ENCODE assay signal across 21 cellular contexts in genomic region chr9:99055384-99055783, GRCh38. TPM values are rescaled to one million over a fixed set of nuclear protein-coding genes. Genes with fewer than 3 reads are reported as not detected.
DNase-seq lines count a peak whose midpoint lies in the region; TF ChIP-seq lines count a peak whose summit lies in the region.
"Had no signal": no experiment of that assay in that cellular context is flagged by ENCODE, and none has a peak within 500 bp of the region (broad histone marks: within the 10 kb centered on the region; RNA-seq: fewer than 3 reads in every experiment).

No MANE protein-coding gene starts in this region.

- no peaks in the 10 kb centered on the region for H3K36me3 ChIP-seq in breast epithelium
- H3K36me3 ChIP-seq: lower lobe of right lung, upper lobe of left lung had no signal

- POLR2A ChIA-PET in MCF 10A (lab: Yijun Ruan, JAX): no interaction called here

- H3K4me1 ChIP-seq in breast epithelium: no peaks in the 10 kb centered on the region

- H3K9me3 ChIP-seq in breast epithelium: no peaks in the 10 kb centered on the region
- H3K9me3 ChIP-seq: lower lobe of right lung, upper lobe of left lung had no signal

- H3K27ac Mint-ChIP-seq in MCF 10A (ENCODE audit: low read depth, unreplicated experiment) (no peak overlapping the region), type B pancreatic cell (no peak overlapping the region)
- H3K27ac Mint-ChIP-seq in activated naive CD8-positive, alpha-beta T cell treated with anti-CD3 and anti-CD28 coated beads for 36 hours: peak overlapping the region; percentile 31
- H3K27ac Mint-ChIP-seq: GM23338; nephron; progenitor cell of endocrine pancreas; stimulated activated naive B cell treated with anti-CD40 and anti-IgM and Interleukin-4, amounts not matched to agents 10 μg/mL and 1 μg/mL and 100 μg/mL, for 72 hours had no signal

- TF ChIP-seq CTCF in MCF 10A (IDR thresholded peaks at IDR 0.05; ENCODE audit: unreplicated experiment) (no peak), breast epithelium (IDR thresholded peaks at IDR 0.05) (no peak), type B pancreatic cell (conservative IDR thresholded peaks at IDR 0.05) (no peak)

- H3K4me1 Mint-ChIP-seq in MCF 10A (ENCODE audit: insufficient read depth, unreplicated experiment) (no peaks in the 10 kb centered on the region), type B pancreatic cell (ENCODE audit: unreplicated experiment) (no peaks in the 10 kb centered on the region)
- H3K4me1 Mint-ChIP-seq in activated naive CD8-positive, alpha-beta T cell treated with anti-CD3 and anti-CD28 coated beads for 36 hours: peaks cover 56% of the 10 kb centered on the region
- H3K4me1 Mint-ChIP-seq: GM23338 had no signal

- CTCF ChIA-PET in MCF 10A (lab: Yijun Ruan, JAX): no interaction called here

- intact Hi-C loops in MCF 10A (cut with micrococcal nuclease): no loop called here
- intact Hi-C loops in breast epithelium (cut with DNase I; ENCODE audit: low total_unique reads): no loop called here

- H3K9me3 Mint-ChIP-seq in MCF 10A (ENCODE audit: unreplicated experiment) (peaks cover 8% of the 10 kb centered on the region), type B pancreatic cell (no peaks in the 10 kb centered on the region)
- H3K9me3 Mint-ChIP-seq in activated naive CD8-positive, alpha-beta T cell treated with anti-CD3 and anti-CD28 coated beads for 36 hours: peaks cover 1% of the 10 kb centered on the region
- H3K9me3 Mint-ChIP-seq: GM23338, IgD-negative memory B cell, nephron had no signal

- H3K27ac ChIP-seq in breast epithelium (no peak overlapping the region), substantia nigra (ENCODE audit: low read depth, low read length, poor library complexity, severe bottlenecking) (no peak overlapping the region)
- H3K27ac ChIP-seq: C4-2B, lower lobe of right lung, upper lobe of left lung had no signal

- H3K27me3 Mint-ChIP-seq in MCF 10A (ENCODE audit: insufficient read depth, unreplicated experiment): no peaks in the 10 kb centered on the region
- peaks cover 5% of the 10 kb centered on the region for H3K27me3 Mint-ChIP-seq in activated naive CD8-positive, alpha-beta T cell treated with anti-CD3 and anti-CD28 coated beads for 36 hours
- H3K27me3 Mint-ChIP-seq in type B pancreatic cell: peaks cover 3% of the 10 kb centered on the region
- H3K27me3 Mint-ChIP-seq: IgD-negative memory B cell; stimulated activated naive B cell treated with anti-CD40 and anti-IgM and Interleukin-4, amounts not matched to agents 10 μg/mL and 1 μg/mL and 100 μg/mL, for 72 hours had no signal

- H3K36me3 Mint-ChIP-seq in MCF 10A (ENCODE audit: insufficient read depth, unreplicated experiment): no peaks in the 10 kb centered on the region
- H3K36me3 Mint-ChIP-seq in activated naive CD8-positive, alpha-beta T cell treated with anti-CD3 and anti-CD28 coated beads for 36 hours: no peaks in the 10 kb centered on the region
- no peaks in the 10 kb centered on the region for H3K36me3 Mint-ChIP-seq in type B pancreatic cell
- H3K36me3 Mint-ChIP-seq: IgD-negative memory B cell had no signal

- BruUV-seq in MCF 10A (replicated peaks; lab: Mats Ljungman, UMichigan): no TSS peak

- DNase-seq in MCF 10A (ENCODE audit: unreplicated experiment): peak; percentile 43
- DNase-seq in breast epithelium (ENCODE audit: low spot score in 2 of 2): no peak
- no peak for DNase-seq in activated naive CD8-positive, alpha-beta T cell treated with anti-CD3 and anti-CD28 coated beads for 36 hours
- DNase-seq in glomerular visceral epithelial cell (ENCODE audit: extremely low spot score): peak; percentile 56
- no peak for DNase-seq in activated CD4-positive, alpha-beta T cell treated with anti-CD3 and anti-CD28 coated beads for 48 hours
- no peak for DNase-seq in substantia nigra (lab: John Stamatoyannopoulos, UW)
- DNase-seq in type B pancreatic cell (ENCODE audit: extremely low spot score, unreplicated experiment): no peak
- DNase-seq in NCI-H526 treated with DMSO at 0.1 percent for 48 hours (lab: John Stamatoyannopoulos, UW): no peak
- DNase-seq: amniotic stem cell; DMS153; foreskin melanocyte; lower lobe of right lung; MV-4-11; NCI-H748 treated with DMSO at 0.1 percent for 48 hours; stimulated activated naive B cell treated with anti-CD40 and anti-IgM and Interleukin-4, amounts not matched to agents 10 μg/mL and 1 μg/mL and 100 μg/mL, for 72 hours; upper lobe of left lung had no signal

- no peak overlapping the region for H3K4me3 Mint-ChIP-seq in MCF 10A (ENCODE audit: unreplicated experiment)
- H3K4me3 Mint-ChIP-seq in activated naive CD8-positive, alpha-beta T cell treated with anti-CD3 and anti-CD28 coated beads for 36 hours: no peak overlapping the region
- H3K4me3 Mint-ChIP-seq in type B pancreatic cell: no peak overlapping the region
- H3K4me3 Mint-ChIP-seq: GM23338; nephron; stimulated activated naive B cell treated with anti-CD40 and anti-IgM and Interleukin-4, amounts not matched to agents 10 μg/mL and 1 μg/mL and 100 μg/mL, for 72 hours had no signal

- H3K4me3 ChIP-seq in breast epithelium: no peak overlapping the region
- H3K4me3 ChIP-seq: GM23338, lower lobe of right lung, upper lobe of left lung had no signal

- H3K27me3 ChIP-seq in breast epithelium: no peaks in the 10 kb centered on the region
- H3K27me3 ChIP-seq: upper lobe of left lung had no signal

- no peak for TF ChIP-seq POLR2A in breast epithelium (IDR thresholded peaks at IDR 0.05)

RNA-seq across cellular contexts. Expression of gene TGFBR1, which starts 49.5 kb away (rescaled TPM):
- total RNA-seq in MCF 10A (2022): 27.6 and 29.4 TPM in 2 replicates
- total RNA-seq in breast epithelium: 10 to 100 TPM; 33.1 to 35.4 (median 34.5) TPM
- 10 to 100 TPM; 30.4 to 32.1 TPM for total RNA-seq in activated naive CD8-positive, alpha-beta T cell treated with anti-CD3 and anti-CD28 coated beads for 36 hours
- 34.4 and 88.1 TPM in 2 replicates for total RNA-seq in type B pancreatic cell (ENCODE audit: low replicate concordance)

Comparison
In these comparisons a context has a peak if more than half of its experiments do, and no peak if none do; other contexts are left out.
1. DNase-seq: peak in MCF 10A (single experiment) and glomerular visceral epithelial cell (single experiment); none in breast epithelium (0 of 2), activated naive CD8-positive, alpha-beta T cell treated with anti-CD3 and anti-CD28 coated beads for 36 hours (single experiment), activated CD4-positive, alpha-beta T cell treated with anti-CD3 and anti-CD28 coated beads for 48 hours (single experiment), substantia nigra (0 of 49), type B pancreatic cell (single experiment) and NCI-H526 treated with DMSO at 0.1 percent for 48 hours (single experiment).